Comparison of ENCODE assay signal across 24 cellular contexts in the genomic region with DNA sequence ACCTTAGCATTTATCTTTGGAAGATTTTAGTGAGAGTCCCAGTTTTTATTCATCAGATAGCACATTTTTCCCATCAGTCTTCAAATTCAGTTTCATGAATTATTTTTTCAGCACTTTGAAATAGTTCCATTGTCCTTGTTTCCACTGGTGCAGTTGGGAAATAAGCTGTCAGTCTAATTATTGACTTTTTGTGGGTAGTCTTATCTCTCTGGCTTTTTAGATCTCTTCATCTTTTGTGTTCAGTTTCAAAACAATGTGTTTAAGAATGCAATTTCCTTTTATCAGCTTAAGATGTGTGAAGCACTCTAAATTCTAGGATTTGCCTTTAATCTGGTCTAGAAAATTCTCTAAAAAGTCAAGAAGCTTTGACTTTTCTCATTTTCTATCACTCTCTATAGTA.
DNase-seq lines count a peak whose midpoint lies in the region; ATAC-seq, FAIRE-seq and TF ChIP-seq lines count a peak whose summit lies in the region.
"Had no signal": no experiment of that assay in that cellular context is flagged by ENCODE, and none has a peak within 500 bp of the region (broad histone marks: within the 10 kb centered on the region; RNA-seq: fewer than 3 reads in every experiment).

No MANE protein-coding gene starts in this region.

- H3K4me3 ChIP-seq in HepG2 (replicated peaks in 1 of 3; ENCODE audit: insufficient read depth in 1 of 3, low read depth in 2 of 3, low read length in 3 of 3) (no peak overlapping the region), right lobe of liver (no peak overlapping the region), K562 (no peak overlapping the region), ascending aorta (no peak overlapping the region)
- H3K4me3 ChIP-seq: BLaER1 had no signal

- CTCF ChIA-PET in HepG2 (lab: Yijun Ruan, JAX; ENCODE audit: low intra/inter-chr PET ratio, low total read pairs) (no interaction called here), WTC11 (lab: Charles Lee) (interaction anchor here (1.4 kb wide), 1 partner anchor 10 kb away, joined by 4 read pairs; no protein-coding TSS in a partner anchor), K562 (lab: Yijun Ruan, JAX; ENCODE audit: low intra/inter-chr PET ratio) (no interaction called here)

- peaks cover 0 to 7% of the 10 kb centered on the region in 2 experiments; a peak in 2 of 5 replicates for H3K36me3 ChIP-seq in HepG2 (replicated peaks in 1 of 2; ENCODE audit: control insufficient read depth in 1 of 2, insufficient read depth in 2 of 2, low read length in 2 of 2)
- no peaks in the 10 kb centered on the region for H3K36me3 ChIP-seq in right lobe of liver
- H3K36me3 ChIP-seq in K562 (ENCODE audit: control insufficient read depth, insufficient read depth, low read length) = 0 out of 3 replicates have a peak, but pooled peaks cover 3% of the 10 kb centered on the region
- peaks cover 0 to 10% of the 10 kb centered on the region in 2 donors for H3K36me3 ChIP-seq in ascending aorta
- H3K36me3 ChIP-seq: BE2C had no signal

- H3K79me2 ChIP-seq in HepG2 (ENCODE audit: insufficient read depth, low read length) (no peaks in the 10 kb centered on the region), K562 (ENCODE audit: control insufficient read depth, insufficient read depth, low read length) (no peaks in the 10 kb centered on the region)

- H3K27ac Mint-ChIP-seq in WTC11 = no peak overlapping the region
- H3K27ac Mint-ChIP-seq: CD14-positive monocyte; CD4-positive, alpha-beta memory T cell had no signal

- no peak for FAIRE-seq in HepG2 (lab: Jason Lieb, UNC)
- peak; percentile 38 for FAIRE-seq in H54 (lab: Jason Lieb, UNC)
- FAIRE-seq in K562 (lab: Jason Lieb, UNC) = no peak
- FAIRE-seq: D721Med, G401.6, GM12892, GM18507 had no signal

- H3K27me3 Mint-ChIP-seq in WTC11 (ENCODE audit: low read depth) = no peaks in the 10 kb centered on the region
- H3K27me3 Mint-ChIP-seq: CD4-positive, alpha-beta memory T cell; CD4-positive, CD25-positive, alpha-beta regulatory T cell; CD8-positive, alpha-beta memory T cell had no signal

- H3K9me1 ChIP-seq in K562 (ENCODE audit: control insufficient read depth, insufficient read depth, low read length) = no peaks in the 10 kb centered on the region

- DNase-seq in HepG2 (ENCODE audit: low spot score) = peak; percentile 64
- DNase-seq in right lobe of liver = no peak
- no peak for DNase-seq in H54 (ENCODE audit: insufficient read length, low spot score)
- no peak for DNase-seq in WTC11 (ENCODE audit: low spot score)
- no peak for DNase-seq in K562 (ENCODE audit: extremely low read depth in 1 of 4, low spot score in 3 of 4)
- DNase-seq in NCI-H82 treated with DMSO at 0.1 percent for 48 hours (lab: John Stamatoyannopoulos, UW; ENCODE audit: unreplicated experiment) = no peak
- no peak for DNase-seq in NAMALWA (ENCODE audit: low spot score)
- DNase-seq in ascending aorta (ENCODE audit: low spot score in 2 of 2) = no peak
- DNase-seq: ACHN; BE2C; C1 segment of cervical spinal cord; CD4-positive, alpha-beta memory T cell; CD4-positive, CD25-positive, alpha-beta regulatory T cell; CD8-positive, alpha-beta memory T cell; COR-L47; DMS79 treated with DMSO at 0.1 percent for 48 hours; GF-D8 had no signal

- H3K4me1 Mint-ChIP-seq in WTC11 = no peaks in the 10 kb centered on the region

- TF ChIP-seq CTCF in HepG2 (CRISPR knock-in tag; IDR thresholded peaks at IDR 0.05) (no peak), right lobe of liver (IDR thresholded peaks at IDR 0.05) (no peak), WTC11 (IDR thresholded peaks at IDR 0.05) (no peak), K562 (IDR thresholded peaks at IDR 0.05 in 2 of 3, conservative IDR thresholded peaks at IDR 0.05 in 1 of 3; ENCODE audit: insufficient read depth in 2 of 3, low read depth in 1 of 3, low read length in 3 of 3) (no peak), ascending aorta (IDR thresholded peaks at IDR 0.05) (no peak)

- no peaks in the 10 kb centered on the region for H3K27me3 ChIP-seq in HepG2 (ENCODE audit: control insufficient read depth in 1 of 2, insufficient read depth in 2 of 2, low read length in 2 of 2)
- H3K27me3 ChIP-seq in right lobe of liver = no peaks in the 10 kb centered on the region
- H3K27me3 ChIP-seq in K562 (ENCODE audit: control insufficient read depth in 2 of 2, insufficient read depth in 2 of 2, low read length in 2 of 2) = no peaks in the 10 kb centered on the region
- H3K27me3 ChIP-seq in ascending aorta = no peaks in the 10 kb centered on the region
- H3K27me3 ChIP-seq: BE2C, BLaER1 had no signal

- H3K9ac ChIP-seq in HepG2 (ENCODE audit: insufficient read depth, low read depth, low read length) = no peak overlapping the region
- no peak overlapping the region for H3K9ac ChIP-seq in K562 (ENCODE audit: insufficient read depth in 1 of 2, low read depth in 2 of 2, low read length in 2 of 2)
- H3K9ac ChIP-seq: BLaER1 had no signal

- no peak for ATAC-seq in HepG2
- ATAC-seq in right lobe of liver = no peak
- ATAC-seq in WTC11 = no peak
- no peak for ATAC-seq in K562

- H2AFZ ChIP-seq in HepG2 (ENCODE audit: low read length) = no peak overlapping the region
- H2AFZ ChIP-seq in K562 (ENCODE audit: low read depth, low read length) = no peak overlapping the region

- TF ChIP-seq POLR2A in HepG2 (IDR thresholded peaks at IDR 0.05; ENCODE audit: insufficient read depth in 1 of 2, low read depth in 2 of 2, low read length in 2 of 2) (no peak), right lobe of liver (IDR thresholded peaks at IDR 0.05) (no peak), H54 (IDR thresholded peaks at IDR 0.05; ENCODE audit: low read depth, low read length) (no peak), K562 (conservative IDR thresholded peaks at IDR 0.05) (no peak)

- in situ Hi-C loops in HepG2 (cut with HindIII; ENCODE audit: extremely low pct_ligation_motif_present, low pct_unique_long_range_greater_than_20kb) (no loop called here), K562 (cut with MboI) (loop anchor here (25.0 kb wide), 1 partner anchor 279 kb away; no protein-coding TSS in a partner anchor)

- no peak overlapping the region for H3K4me3 Mint-ChIP-seq in WTC11
- H3K4me3 Mint-ChIP-seq: CD14-positive monocyte; CD4-positive, alpha-beta memory T cell; CD4-positive, CD25-positive, alpha-beta regulatory T cell; CD8-positive, alpha-beta memory T cell had no signal

- peaks cover 51% of the 10 kb centered on the region for H3K36me3 Mint-ChIP-seq in WTC11

- POLR2A ChIA-PET in HepG2 (lab: Yijun Ruan, JAX) (interaction anchor here (1.1 kb wide), 1 partner anchor 99 kb away, joined by 3 read pairs; no protein-coding TSS in a partner anchor), WTC11 (lab: Charles Lee) (no interaction called here), K562 (lab: Yijun Ruan, JAX) (interaction anchor here (0.7 to 1.2 kb wide), 2 partner anchors 13 to 194 kb away, joined by 3 read pairs; no protein-coding TSS in a partner anchor)

- no peaks in the 10 kb centered on the region for H4K20me1 ChIP-seq in HepG2 (ENCODE audit: insufficient read depth, low read length)
- H4K20me1 ChIP-seq in K562 (replicated peaks; ENCODE audit: control insufficient read depth, insufficient read depth, low read length) = no peaks in the 10 kb centered on the region; the same call in 1 of the 2 replicates
- H4K20me1 ChIP-seq: BLaER1 had no signal

- TF ChIP-seq RAD21 in HepG2 (CRISPR knock-in tag; IDR thresholded peaks at IDR 0.05) = no peak
- TF ChIP-seq RAD21 in K562 (CRISPR knock-in tag; conservative IDR thresholded peaks at IDR 0.05 in 1 of 2, IDR thresholded peaks at IDR 0.05 in 1 of 2) = no peak

- H3K27ac ChIP-seq in HepG2 (ENCODE audit: extremely low read length, insufficient read depth, low read length) (no peak overlapping the region), right lobe of liver (no peak overlapping the region), K562 (ENCODE audit: extremely low read depth, low read depth, low read length) (no peak overlapping the region), ascending aorta (no peak overlapping the region)
- H3K27ac ChIP-seq: 22Rv1, BLaER1 had no signal

- peaks cover 17% of the 10 kb centered on the region for H3K9me3 ChIP-seq in HepG2 (ENCODE audit: low read length)
- no peaks in the 10 kb centered on the region for H3K9me3 ChIP-seq in right lobe of liver
- H3K9me3 ChIP-seq in K562 (replicated peaks; ENCODE audit: control insufficient read depth, insufficient read depth, low read depth, low read length) = no peaks in the 10 kb centered on the region
- peaks cover 0 to 6% of the 10 kb centered on the region in 2 donors for H3K9me3 ChIP-seq in ascending aorta
- H3K9me3 ChIP-seq: BE2C had no signal

- peak in 1 of 2 experiments; percentile 44; a peak in 1 of 4 replicates for TF ChIP-seq EP300 in HepG2 (IDR thresholded peaks at IDR 0.05; ENCODE audit: low read depth in 2 of 2, low read length in 2 of 2)
- TF ChIP-seq EP300 in HepG2 (CRISPR knock-in tag; IDR thresholded peaks at IDR 0.05; ENCODE audit: borderline replicate concordance) = no peak
- TF ChIP-seq EP300 in K562 (IDR thresholded peaks at IDR 0.05; ENCODE audit: low read length) = no peak

- H3K4me2 ChIP-seq in HepG2 (ENCODE audit: low read depth, low read length) (no peak overlapping the region), K562 (ENCODE audit: insufficient read depth, low read length) (no peak overlapping the region)
- H3K4me2 ChIP-seq: BLaER1 had no signal

- intact Hi-C loops in HepG2 (cut with micrococcal nuclease; ENCODE audit: unreplicated experiment) (no loop called here), right lobe of liver (cut with DNase I) (no loop called here), K562 (cut with micrococcal nuclease) (no loop called here), ascending aorta (cut with DNase I) (no loop called here)

- BruUV-seq in HepG2 (replicated peaks; lab: Mats Ljungman, UMichigan) (TSS peak; percentile 18), K562 (replicated peaks; lab: Mats Ljungman, UMichigan) (TSS peak; percentile 6)

- H3K9me3 Mint-ChIP-seq in WTC11 = peaks cover 38% of the 10 kb centered on the region

- peaks cover 16% of the 10 kb centered on the region for H3K4me1 ChIP-seq in HepG2 (ENCODE audit: insufficient read depth, low read length)
- no peaks in the 10 kb centered on the region for H3K4me1 ChIP-seq in right lobe of liver
- no peaks in the 10 kb centered on the region for H3K4me1 ChIP-seq in K562 (replicated peaks in 1 of 2; ENCODE audit: control insufficient read depth in 2 of 2, insufficient read depth in 2 of 2, low read length in 2 of 2)
- peaks cover 0 to 9% of the 10 kb centered on the region in 2 donors for H3K4me1 ChIP-seq in ascending aorta
- H3K4me1 ChIP-seq: BE2C, BLaER1 had no signal

TF ChIP-seq in HepG2, 621 proteins besides CTCF, POLR2A, EP300 and RAD21 (continues in another document):
- TF ChIP-seq ZNF317 (CRISPR knock-in tag; IDR thresholded peaks at IDR 0.05) (peak; percentile 100), TCF7 (IDR thresholded peaks at IDR 0.05; ENCODE audit: low read depth) (0 out of 2 replicates have a peak, but pooled peaks have one; percentile 56)

TF ChIP-seq in WTC11, 78 proteins besides CTCF, POLR2A, EP300 and RAD21 (continues in another document):
- peak; percentile 78; the same call in 1 of the 2 replicates for TF ChIP-seq ZNF317 (CRISPR knock-in tag; IDR thresholded peaks at IDR 0.05; ENCODE audit: borderline replicate concordance, low read depth)

TF ChIP-seq in K562, 482 proteins besides CTCF, POLR2A, EP300 and RAD21 (continues in another document):
- peak in 1 of 2 experiments; percentile 76; a peak in 2 of 4 replicates for TF ChIP-seq FOXA3 (CRISPR knock-in tag; conservative IDR thresholded peaks at IDR 0.05 in 1 of 2, IDR thresholded peaks at IDR 0.05 in 1 of 2)

Comparison
In these comparisons a context has a peak if more than half of its experiments do, and no peak if none do; other contexts are left out.
1. Of the 241 proteins assayed by ChIP-seq in both HepG2 and K562: peak only in HepG2: TCF7 and ZNF12; only in K562: CBX5; in both: none; in neither: 235; mixed calls (peak in some experiments, not most) for 3.